In the genomic region with DNA sequence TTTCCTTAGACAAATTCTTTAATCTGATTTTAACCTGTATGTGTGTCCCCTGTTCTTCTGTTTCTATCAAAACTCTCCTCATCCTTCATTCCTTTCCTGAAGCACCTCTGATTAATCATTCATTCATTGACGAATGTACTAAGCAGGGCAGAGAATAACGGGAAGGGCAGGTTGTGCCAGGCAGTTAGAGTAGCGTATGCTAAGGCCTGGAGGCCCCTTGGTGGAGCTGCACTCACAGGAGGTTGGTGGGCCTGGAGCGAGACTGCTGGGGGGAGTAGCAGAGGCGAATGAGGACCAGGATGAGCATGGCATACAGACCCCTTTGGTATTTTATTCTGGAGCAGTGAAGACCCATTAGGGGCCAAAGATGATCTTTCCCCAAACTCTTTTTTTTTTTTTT, we compare ENCODE assay signal across 15 cellular contexts. TPM values are rescaled to one million over a fixed set of nuclear protein-coding genes. Genes with fewer than 3 reads are reported as not detected.
DNase-seq lines count a peak whose midpoint lies in the region; ATAC-seq, FAIRE-seq and TF ChIP-seq lines count a peak whose summit lies in the region.
"Had no signal": no experiment of that assay in that cellular context is flagged by ENCODE, and none has a peak within 500 bp of the region (broad histone marks: within the 10 kb centered on the region; RNA-seq: fewer than 3 reads in every experiment).

No MANE protein-coding gene starts in this region.

- no peak overlapping the region for H3K18ac ChIP-seq in trophoblast cell (ENCODE audit: low read length)

- H3K4ac ChIP-seq in trophoblast cell (ENCODE audit: low read depth, low read length), result peak overlapping the region; percentile 53

- no peak overlapping the region for H3K23ac ChIP-seq in trophoblast cell (ENCODE audit: low read length)

- H2AK5ac ChIP-seq in trophoblast cell (ENCODE audit: low read length), result no peak overlapping the region

- H3K27ac Mint-ChIP-seq in CD14-positive monocyte, result peak overlapping the region in 6 of 7 donors; percentile 14 to 80 (median 68)
- H3K27ac Mint-ChIP-seq: activated CD4-positive, alpha-beta memory T cell treated with anti-CD3 and anti-CD28 coated beads for 36 hours had no signal

- H3K36me3 ChIP-seq in ascending aorta, result no peaks in the 10 kb centered on the region
- no peaks in the 10 kb centered on the region for H3K36me3 ChIP-seq in kidney (ENCODE audit: control insufficient read depth in 1 of 2, insufficient read depth in 2 of 2, low read length in 2 of 2)
- H3K36me3 ChIP-seq in trophoblast cell (ENCODE audit: control insufficient read depth in 1 of 2, insufficient read depth in 2 of 2, low read length in 2 of 2), result no peaks in the 10 kb centered on the region
- H3K36me3 ChIP-seq: gastrocnemius medialis had no signal

- H3K27me3 ChIP-seq in ascending aorta (no peaks in the 10 kb centered on the region), trophoblast cell (ENCODE audit: insufficient read depth, low read length) (no peaks in the 10 kb centered on the region)
- H3K27me3 ChIP-seq: gastrocnemius medialis had no signal

- no peak overlapping the region for H3K4me2 ChIP-seq in trophoblast cell (ENCODE audit: low read length)

- peaks cover 6 to 15% of the 10 kb centered on the region in 2 donors for H3K36me3 Mint-ChIP-seq in CD14-positive monocyte
- H3K36me3 Mint-ChIP-seq: activated CD4-positive, alpha-beta memory T cell treated with anti-CD3 and anti-CD28 coated beads for 36 hours had no signal

- DNase-seq in CD14-positive monocyte (ENCODE audit: low spot score) (no peak), ascending aorta (ENCODE audit: low spot score in 2 of 2) (no peak), kidney (no peak), trophoblast cell (peak in 1 of 2 donors; percentile 4), omental fat pad (ENCODE audit: low spot score) (no peak), KBM-7 (no peak), nucleus accumbens (lab: John Stamatoyannopoulos, UW) (no peak)
- DNase-seq: activated CD4-positive, alpha-beta memory T cell treated with anti-CD3 and anti-CD28 coated beads for 36 hours; CD4-positive, alpha-beta memory T cell; gastrocnemius medialis; NCI-H1436; NCI-H2227 treated with DMSO at 0.1 percent for 48 hours; stimulated activated CD4-positive, alpha-beta T cell treated with anti-CD3 and anti-CD28 coated beads, Interleukin-1b, Interleukin-23, amount 100 ng/mL, for 48 hours had no signal

- in situ Hi-C loops in KBM-7 (cut with MboI; ENCODE audit: low pct_unique_long_range_greater_than_20kb, low sequenced_read_pairs), result no loop called here

- H4K8ac ChIP-seq in trophoblast cell (ENCODE audit: low read depth, low read length), result no peak overlapping the region

- H4K12ac ChIP-seq in trophoblast cell (ENCODE audit: low read depth, low read length), result no peak overlapping the region

- no peak overlapping the region for H3K4me3 Mint-ChIP-seq in CD14-positive monocyte
- H3K4me3 Mint-ChIP-seq: activated CD4-positive, alpha-beta memory T cell treated with anti-CD3 and anti-CD28 coated beads for 36 hours had no signal

- H3K9me3 Mint-ChIP-seq in CD14-positive monocyte, result no peaks in the 10 kb centered on the region
- H3K9me3 Mint-ChIP-seq: activated CD4-positive, alpha-beta memory T cell treated with anti-CD3 and anti-CD28 coated beads for 36 hours; CD4-positive, alpha-beta memory T cell had no signal

- no peak overlapping the region for H2BK120ac ChIP-seq in trophoblast cell (ENCODE audit: insufficient read depth, low read length, poor library complexity)

- peaks cover 4 to 32% of the 10 kb centered on the region in 2 donors for H3K4me1 ChIP-seq in ascending aorta
- peaks cover 25 to 49% of the 10 kb centered on the region in 2 donors for H3K4me1 ChIP-seq in kidney (ENCODE audit: control insufficient read depth in 1 of 2, insufficient read depth in 1 of 2, low read depth in 1 of 2, low read length in 2 of 2)
- peaks cover 11 to 19% of the 10 kb centered on the region in 2 experiments for H3K4me1 ChIP-seq in trophoblast cell (ENCODE audit: control insufficient read depth in 1 of 2, insufficient read depth in 2 of 2, low read length in 2 of 2)

- H3K9ac ChIP-seq in kidney (ENCODE audit: low read length in 2 of 2), result no peak overlapping the region
- H3K9ac ChIP-seq in trophoblast cell (ENCODE audit: low read length), result no peak overlapping the region

- H3K9me3 ChIP-seq in ascending aorta (no peaks in the 10 kb centered on the region), kidney (ENCODE audit: control insufficient read depth in 1 of 2, low read length in 2 of 2) (no peaks in the 10 kb centered on the region), trophoblast cell (ENCODE audit: insufficient read depth, low read depth, low read length) (no peaks in the 10 kb centered on the region)
- H3K9me3 ChIP-seq: gastrocnemius medialis had no signal

- H3K79me2 ChIP-seq in trophoblast cell (ENCODE audit: control insufficient read depth, insufficient read depth, low read length, poor library complexity), result peaks cover 14% of the 10 kb centered on the region

- no peak overlapping the region for H4K91ac ChIP-seq in trophoblast cell (ENCODE audit: low read depth, low read length)

- H3K27me3 Mint-ChIP-seq in CD14-positive monocyte (ENCODE audit: low read depth in 3 of 3), result no peaks in the 10 kb centered on the region
- H3K27me3 Mint-ChIP-seq: activated CD4-positive, alpha-beta memory T cell treated with anti-CD3 and anti-CD28 coated beads for 36 hours; CD4-positive, alpha-beta memory T cell had no signal

- no peak overlapping the region for H3K14ac ChIP-seq in trophoblast cell (ENCODE audit: low read length)

- H3K27ac ChIP-seq in ascending aorta, result peak overlapping the region; percentile 70 to 72
- peak overlapping the region; percentile 58 to 91 for H3K27ac ChIP-seq in kidney (ENCODE audit: low read depth in 2 of 2, low read length in 2 of 2)
- no peak overlapping the region for H3K27ac ChIP-seq in trophoblast cell (ENCODE audit: low read depth, low read length)

- no peak for TF ChIP-seq CTCF in CD14-positive monocyte (IDR thresholded peaks at IDR 0.05)
- no peak for TF ChIP-seq CTCF in ascending aorta (IDR thresholded peaks at IDR 0.05)
- no peak for TF ChIP-seq CTCF in kidney (IDR thresholded peaks at IDR 0.05; ENCODE audit: borderline replicate concordance, extremely low read depth, insufficient read depth)
- no peak for TF ChIP-seq CTCF in omental fat pad (IDR thresholded peaks at IDR 0.05)

- H3K4me3 ChIP-seq in ascending aorta, result peak overlapping the region in 1 of 2 donors; percentile 19
- peak overlapping the region; percentile 7 to 40 for H3K4me3 ChIP-seq in kidney (ENCODE audit: low read length in 2 of 2)
- no peak overlapping the region for H3K4me3 ChIP-seq in trophoblast cell (ENCODE audit: low read depth, low read length)
- H3K4me3 ChIP-seq: gastrocnemius medialis had no signal

- no peak overlapping the region for H2BK5ac ChIP-seq in trophoblast cell (ENCODE audit: low read depth, low read length, poor library complexity)

- H2AFZ ChIP-seq in trophoblast cell (ENCODE audit: insufficient read depth, low read length, poor library complexity), result no peak overlapping the region

- peaks cover 70% of the 10 kb centered on the region for H3K4me1 Mint-ChIP-seq in CD14-positive monocyte

- peak overlapping the region; percentile 4 for H2BK12ac ChIP-seq in trophoblast cell (ENCODE audit: low read length)

- ATAC-seq in HG03469 (IDR thresholded peaks at IDR 0.05; ENCODE audit: unreplicated experiment) (no peak), omental fat pad (ENCODE audit: low FRiP score) (no peak)
- ATAC-seq: gastrocnemius medialis had no signal

- H3K79me1 ChIP-seq in trophoblast cell (ENCODE audit: low read length), result peaks cover 1% of the 10 kb centered on the region

- FAIRE-seq in kidney (lab: Jason Lieb, UNC), result no peak

- intact Hi-C loops in CD14-positive monocyte (cut with micrococcal nuclease), result no loop called here
- intact Hi-C loops in ascending aorta (cut with DNase I), result no loop called here
- intact Hi-C loops in kidney (cut with DNase I), result no loop called here

- WGBS in trophoblast cell (ENCODE audit: extremely low coverage, insufficient coverage, insufficient read length), result no CpG with 5 or more reads among the region's 5 CpGs

RNA-seq across cellular contexts. Expression of a gene that starts 22.5 kb away (rescaled TPM):
- polyA plus RNA-seq in CD14-positive monocyte, result not detected
- total RNA-seq in ascending aorta, result not detected
- total RNA-seq in kidney, result 1.0 TPM
- not detected for polyA plus RNA-seq in kidney (ENCODE audit: insufficient read depth, low read depth, low replicate concordance)
- not detected in 2 replicates for polyA plus RNA-seq in trophoblast cell (2013)
- 1 to 10 TPM in 1 of 4 donors, not detected in 3; 3.6 TPM for total RNA-seq in omental fat pad
- total RNA-seq: activated CD4-positive, alpha-beta memory T cell treated with anti-CD3 and anti-CD28 coated beads for 36 hours had no signal
- polyA plus RNA-seq: adipose tissue; CD4-positive, alpha-beta memory T cell had no signal
